ENCODE assay signal across 8 cellular contexts in genomic region chr19:1098177-1099051, GRCh38. TPM values are rescaled to one million over a fixed set of nuclear protein-coding genes. Genes with fewer than 3 reads are reported as not detected.
DNase-seq lines count a peak whose midpoint lies in the region; ATAC-seq and TF ChIP-seq lines count a peak whose summit lies in the region.

No MANE protein-coding gene starts in this region.

- in situ Hi-C loops in KBM-7 (cut with MboI; ENCODE audit: low pct_unique_long_range_greater_than_20kb, low sequenced_read_pairs), result no loop called here

- H3K27ac ChIP-seq in heart left ventricle, result peak overlapping the region in 9 of 12 donors; percentile 35 to 100 (median 98)
- H3K27ac ChIP-seq in lung (ENCODE audit: low read depth in 1 of 2, low read length in 1 of 2), result peak overlapping the region in 1 of 2 donors; percentile 85
- peak overlapping the region; percentile 34 for H3K27ac ChIP-seq in urinary bladder (ENCODE audit: low read depth)

- intact Hi-C loops in heart left ventricle (cut with DNase I) (loop anchor here in 2 of 10 donors (5.0 kb wide), 3 partner anchors 56 to 76 kb away; partner anchors contain the start of genes ABCA7 (in 1 of the 2), CNN2 (in 1 of the 2), RNU6-2 (in 1 of the 2) and TMEM259 (in 1 of the 2)), left cardiac atrium (cut with DNase I) (no loop called here)

- H3K36me3 Mint-ChIP-seq in activated naive CD8-positive, alpha-beta T cell treated with anti-CD3 and anti-CD28 coated beads, Interleukin-2, amount 50 U/mL, for 24 hours (ENCODE audit: low read depth), result peaks cover 8% of the 10 kb centered on the region

- no peak overlapping the region for H3K4me3 ChIP-seq in heart left ventricle
- no peak overlapping the region for H3K4me3 ChIP-seq in lung
- no peak overlapping the region for H3K4me3 ChIP-seq in urinary bladder (ENCODE audit: low read depth, low read length)

- DNase-seq in heart left ventricle (peak in 1 of 5 donors; percentile 24), left cardiac atrium (no peak), lung (ENCODE audit: low spot score) (peak; percentile 68), KBM-7 (no peak), HPDE6-E6E7 (ENCODE audit: extremely low spot score) (no peak)
- no peak for DNase-seq in activated naive CD8-positive, alpha-beta T cell treated with anti-CD3 and anti-CD28 coated beads, Interleukin-2, amount 50 U/mL, for 24 hours

- H3K4me1 ChIP-seq in heart left ventricle (peaks cover 5 to 75% (median 55%) of the 10 kb centered on the region in 12 donors), lung (ENCODE audit: control insufficient read depth in 2 of 2, insufficient read depth in 2 of 2, low read length in 2 of 2) (peaks cover 10 to 21% of the 10 kb centered on the region in 2 donors), urinary bladder (ENCODE audit: insufficient read depth) (no peaks in the 10 kb centered on the region)

- no peaks in the 10 kb centered on the region for H3K9me3 Mint-ChIP-seq in activated naive CD8-positive, alpha-beta T cell treated with anti-CD3 and anti-CD28 coated beads, Interleukin-2, amount 50 U/mL, for 24 hours

- H3K27me3 ChIP-seq in heart left ventricle (no peaks in the 10 kb centered on the region), lung (ENCODE audit: control insufficient read depth, insufficient read depth) (no peaks in the 10 kb centered on the region)

- no peaks in the 10 kb centered on the region for H3K27me3 Mint-ChIP-seq in activated naive CD8-positive, alpha-beta T cell treated with anti-CD3 and anti-CD28 coated beads, Interleukin-2, amount 50 U/mL, for 24 hours

- TF ChIP-seq CTCF in heart left ventricle (IDR thresholded peaks at IDR 0.05) (no peak), lung (IDR thresholded peaks at IDR 0.05; ENCODE audit: control extremely low read depth, extremely low read depth) (no peak)

- no peak overlapping the region for H3K4me3 Mint-ChIP-seq in activated naive CD8-positive, alpha-beta T cell treated with anti-CD3 and anti-CD28 coated beads, Interleukin-2, amount 50 U/mL, for 24 hours

- H3K27ac Mint-ChIP-seq in activated naive CD8-positive, alpha-beta T cell treated with anti-CD3 and anti-CD28 coated beads, Interleukin-2, amount 50 U/mL, for 24 hours, result peak overlapping the region; percentile 63

- peaks cover 0 to 6% (median 0%) of the 10 kb centered on the region in 12 donors for H3K9me3 ChIP-seq in heart left ventricle
- H3K9me3 ChIP-seq in lung (ENCODE audit: control insufficient read depth in 2 of 2, insufficient read depth in 1 of 2, low read length in 1 of 2), result peaks cover 0 to 2% of the 10 kb centered on the region in 2 donors

- 63 to 70% (median 65%) methylated on average over 15 of the region's 15 CpGs for WGBS in heart left ventricle, 4 donors
- WGBS in lung, 2 donors, result 60 to 70% methylated on average over 15 of the region's 15 CpGs
- whole genome bisulfite sequencing in urinary bladder, result 57% methylated on average over 15 of the region's 15 CpGs

- H3K36me3 ChIP-seq in heart left ventricle, result peaks cover 0 to 4% (median 0%) of the 10 kb centered on the region in 9 donors
- H3K36me3 ChIP-seq in lung (ENCODE audit: control insufficient read depth in 2 of 2, insufficient read depth in 2 of 2, low read length in 2 of 2), result peaks cover 0 to 3% of the 10 kb centered on the region in 2 donors
- H3K36me3 ChIP-seq in urinary bladder (ENCODE audit: insufficient read depth), result no peaks in the 10 kb centered on the region

- TF ChIP-seq POLR2A in heart left ventricle (IDR thresholded peaks at IDR 0.05), result no peak

- no peak for ATAC-seq in heart left ventricle
- ATAC-seq in left cardiac atrium, result no peak
- ATAC-seq in activated naive CD8-positive, alpha-beta T cell treated with anti-CD3 and anti-CD28 coated beads, Interleukin-2, amount 50 U/mL, for 24 hours, result no peak
- ATAC-seq in lung (ENCODE audit: insufficient read depth, low FRiP score), result no peak
- no peak for ATAC-seq in GM21367 (IDR thresholded peaks at IDR 0.05; ENCODE audit: unreplicated experiment)

- H3K4me1 Mint-ChIP-seq in activated naive CD8-positive, alpha-beta T cell treated with anti-CD3 and anti-CD28 coated beads, Interleukin-2, amount 50 U/mL, for 24 hours, result peaks cover 72% of the 10 kb centered on the region

RNA-seq across cellular contexts. Expression of gene POLR2E, which starts 3.2 kb away (rescaled TPM):
- 100 to 1,000 TPM; 116 to 220 (median 139) TPM for total RNA-seq in heart left ventricle
- 100 to 1,000 TPM; 161 to 209 TPM for polyA plus RNA-seq in heart left ventricle
- total RNA-seq in left cardiac atrium, result 100 to 1,000 TPM; 142 to 143 TPM
- 100 to 1,000 TPM in 1 of 2 donors, 10 to 100 TPM in 1; 78.4 to 188 TPM for total RNA-seq in lung
- 100 to 1,000 TPM; 120 to 196 TPM for polyA plus RNA-seq in lung
- 35.2 TPM for total RNA-seq in urinary bladder
- 255 TPM for polyA plus RNA-seq in urinary bladder

RNA-seq across cellular contexts. Expression of gene GPX4, which starts 5.4 kb away (rescaled TPM):
- 100 to 1,000 TPM; 251 to 590 (median 289) TPM for total RNA-seq in heart left ventricle
- 100 to 1,000 TPM; 377 to 558 TPM for polyA plus RNA-seq in heart left ventricle
- 100 to 1,000 TPM; 378 to 432 TPM for total RNA-seq in left cardiac atrium
- total RNA-seq in lung, result 100 to 1,000 TPM in 1 of 2 donors, 10 to 100 TPM in 1; 91.6 to 365 TPM
- 1,000 to 10,000 TPM in 1 of 2 donors, 100 to 1,000 TPM in 1; 566 to 1,031 TPM for polyA plus RNA-seq in lung
- total RNA-seq in urinary bladder, result 71.3 TPM
- polyA plus RNA-seq in urinary bladder, result 452 TPM

RNA-seq across cellular contexts. Expression of gene ARHGAP45, which starts 31.4 kb away (rescaled TPM):
- total RNA-seq in heart left ventricle (10 to 100 TPM in 3 of 9 donors, 1 to 10 TPM in 6; 1.6 to 38.2 (median 5.1) TPM), left cardiac atrium (10 to 100 TPM; 10.6 to 12.6 TPM), lung (10 to 100 TPM; 23.8 to 86.4 TPM), urinary bladder (5.7 TPM)
- polyA plus RNA-seq in heart left ventricle (1 to 10 TPM; 4.1 to 4.7 TPM), lung (100 to 1,000 TPM in 1 of 2 donors, 10 to 100 TPM in 1; 75.4 to 117 TPM), urinary bladder (12.0 TPM)

RNA-seq across cellular contexts. Expression of gene ABCA7, which starts 58.5 kb away (rescaled TPM):
- 10 to 100 TPM in 4 of 9 donors, 1 to 10 TPM in 5; 5.9 to 12.4 (median 9.2) TPM for total RNA-seq in heart left ventricle
- polyA plus RNA-seq in heart left ventricle, result 1 to 10 TPM; 2.9 to 8.8 TPM
- 10 to 100 TPM in 1 of 2 donors, 1 to 10 TPM in 1; 7.7 to 10.0 TPM for total RNA-seq in left cardiac atrium
- total RNA-seq in lung, result 10 to 100 TPM; 20.1 to 50.0 TPM
- 10 to 100 TPM; 33.5 to 54.4 TPM for polyA plus RNA-seq in lung
- total RNA-seq in urinary bladder, result 1.9 TPM
- polyA plus RNA-seq in urinary bladder, result 5.9 TPM
